ENCODE assay signal across 12 cellular contexts in the genomic region with DNA sequence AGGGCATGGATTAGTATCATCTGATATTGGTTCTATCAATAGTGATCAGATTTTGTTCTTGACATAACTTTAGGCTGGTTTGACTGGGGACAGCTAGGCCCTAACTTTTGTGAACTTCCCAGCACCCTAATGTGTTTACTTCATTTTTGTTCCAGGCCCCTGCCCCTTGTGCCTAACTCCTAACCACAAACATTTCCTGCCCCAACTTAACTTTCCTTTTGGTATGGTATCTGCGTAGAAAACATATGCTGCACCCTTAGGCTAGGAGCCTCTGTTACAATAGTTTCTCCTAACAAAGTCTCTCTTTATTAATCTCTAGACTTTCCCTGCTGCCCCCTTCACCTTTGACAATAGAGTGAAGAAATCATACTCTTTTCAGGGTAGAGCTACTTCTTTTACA. TPM values are rescaled to one million over a fixed set of nuclear protein-coding genes. Genes with fewer than 3 reads are reported as not detected.
DNase-seq lines count a peak whose midpoint lies in the region; ATAC-seq and TF ChIP-seq lines count a peak whose summit lies in the region.
"Had no signal": no experiment of that assay in that cellular context is flagged by ENCODE, and none has a peak within 500 bp of the region (broad histone marks: within the 10 kb centered on the region; RNA-seq: fewer than 3 reads in every experiment).

No MANE protein-coding gene starts in this region.

- H3K27me3 Mint-ChIP-seq in activated T-cell treated with anti-CD3 and anti-CD28 coated beads, Interleukin-2, amount 50 U/mL, for 4 hours (ENCODE audit: low read depth) = no peaks in the 10 kb centered on the region
- H3K27me3 Mint-ChIP-seq in T-cell = no peaks in the 10 kb centered on the region
- H3K27me3 Mint-ChIP-seq in effector memory CD8-positive, alpha-beta T cell = no peaks in the 10 kb centered on the region
- no peaks in the 10 kb centered on the region for H3K27me3 Mint-ChIP-seq in stimulated activated memory B cell treated with anti-CD40 and anti-IgM and Interleukin-4, amounts not matched to agents 10 μg/mL and 1 μg/mL and 100 μg/mL, for 72 hours

- H3K27me3 ChIP-seq in WERI-Rb-1 (ENCODE audit: insufficient read depth, low read depth, severe bottlenecking) = no peaks in the 10 kb centered on the region

- H3K27ac ChIP-seq in WERI-Rb-1 = no peak overlapping the region
- H3K27ac ChIP-seq: parathyroid adenoma had no signal

- peaks cover 6% of the 10 kb centered on the region for H3K36me3 Mint-ChIP-seq in activated T-cell treated with anti-CD3 and anti-CD28 coated beads, Interleukin-2, amount 50 U/mL, for 4 hours (ENCODE audit: insufficient read depth)
- peaks cover 11% of the 10 kb centered on the region for H3K36me3 Mint-ChIP-seq in T-cell
- H3K36me3 Mint-ChIP-seq in effector memory CD8-positive, alpha-beta T cell (ENCODE audit: insufficient read depth) = peaks cover 3% of the 10 kb centered on the region
- peaks cover 6% of the 10 kb centered on the region for H3K36me3 Mint-ChIP-seq in stimulated activated memory B cell treated with anti-CD40 and anti-IgM and Interleukin-4, amounts not matched to agents 10 μg/mL and 1 μg/mL and 100 μg/mL, for 72 hours

- H3K27ac Mint-ChIP-seq in T-cell = peak overlapping the region; percentile 90
- H3K27ac Mint-ChIP-seq in effector memory CD8-positive, alpha-beta T cell = peak overlapping the region in 1 of 2 donors; percentile 70
- peak overlapping the region; percentile 32 for H3K27ac Mint-ChIP-seq in stimulated activated memory B cell treated with anti-CD40 and anti-IgM and Interleukin-4, amounts not matched to agents 10 μg/mL and 1 μg/mL and 100 μg/mL, for 72 hours

- POLR2A ChIA-PET in T-cell (lab: Charles Lee) = interaction anchor here (0.6 to 0.7 kb wide), 3 partner anchors 31 to 1290 kb away, joined by 3 to 12 read pairs (median 4); no protein-coding TSS in a partner anchor

- CTCF ChIA-PET in T-cell (lab: Charles Lee) = interaction anchor here (0.6 to 1.1 kb wide), 5 partner anchors 9 to 143 kb away, joined by 3 to 6 read pairs (median 3); no protein-coding TSS in a partner anchor

- no peaks in the 10 kb centered on the region for H3K9me3 Mint-ChIP-seq in activated T-cell treated with anti-CD3 and anti-CD28 coated beads, Interleukin-2, amount 50 U/mL, for 4 hours
- no peaks in the 10 kb centered on the region for H3K9me3 Mint-ChIP-seq in T-cell
- no peaks in the 10 kb centered on the region for H3K9me3 Mint-ChIP-seq in effector memory CD8-positive, alpha-beta T cell
- no peaks in the 10 kb centered on the region for H3K9me3 Mint-ChIP-seq in stimulated activated memory B cell treated with anti-CD40 and anti-IgM and Interleukin-4, amounts not matched to agents 10 μg/mL and 1 μg/mL and 100 μg/mL, for 72 hours

- TF ChIP-seq CTCF in WERI-Rb-1 (IDR thresholded peaks at IDR 0.05; ENCODE audit: low read depth, low read length) = no peak

- peaks cover 7% of the 10 kb centered on the region for H3K36me3 ChIP-seq in WERI-Rb-1

- no peak for ATAC-seq in activated T-cell treated with anti-CD3 and anti-CD28 coated beads, Interleukin-2, amount 50 U/mL, for 4 hours
- ATAC-seq in T-cell (replicated peaks in 1 of 4) (peak; percentile 41 to 52 (median 44)), GM19023 (IDR thresholded peaks at IDR 0.05; ENCODE audit: unreplicated experiment) (no peak)
- no peak for ATAC-seq in effector memory CD8-positive, alpha-beta T cell (replicated peaks)
- no peak for ATAC-seq in stimulated activated memory B cell treated with anti-CD40 and anti-IgM and Interleukin-4, amounts not matched to agents 10 μg/mL and 1 μg/mL and 100 μg/mL, for 72 hours
- ATAC-seq: left lobe of liver had no signal

- no peak overlapping the region for H3K4me3 ChIP-seq in WERI-Rb-1 (ENCODE audit: low read depth, low read length)

- H3K4me3 Mint-ChIP-seq in activated T-cell treated with anti-CD3 and anti-CD28 coated beads, Interleukin-2, amount 50 U/mL, for 4 hours = peak overlapping the region; percentile 68
- peak overlapping the region; percentile 61 to 93 (median 68) for H3K4me3 Mint-ChIP-seq in T-cell
- H3K4me3 Mint-ChIP-seq in effector memory CD8-positive, alpha-beta T cell = peak overlapping the region; percentile 38 to 66
- H3K4me3 Mint-ChIP-seq in stimulated activated memory B cell treated with anti-CD40 and anti-IgM and Interleukin-4, amounts not matched to agents 10 μg/mL and 1 μg/mL and 100 μg/mL, for 72 hours = no peak overlapping the region

- H3K9me3 ChIP-seq in WERI-Rb-1 (ENCODE audit: severe bottlenecking) = no peaks in the 10 kb centered on the region

- DNase-seq in activated T-cell treated with anti-CD3 and anti-CD28 coated beads, Interleukin-2, amount 50 U/mL, for 4 hours = no peak
- no peak for DNase-seq in activated T-cell treated with anti-CD3 and anti-CD28 coated beads, Interleukin-2, amount 50 U/mL, for 1 hour
- DNase-seq in T-cell = peak in 26 of 34 experiments; percentile 3 to 66 (median 30)
- no peak for DNase-seq in effector memory CD8-positive, alpha-beta T cell
- no peak for DNase-seq in WERI-Rb-1
- DNase-seq in SIG-M5 (lab: John Stamatoyannopoulos, UW) = no peak
- DNase-seq: NCI-H146; stimulated activated CD4-positive, alpha-beta T cell treated with anti-CD3 and anti-CD28 coated beads, Interleukin-1b, Interleukin-23, amount 100 ng/mL, for 48 hours had no signal

- peaks cover 66% of the 10 kb centered on the region for H3K4me1 Mint-ChIP-seq in activated T-cell treated with anti-CD3 and anti-CD28 coated beads, Interleukin-2, amount 50 U/mL, for 4 hours (ENCODE audit: low read depth)
- H3K4me1 Mint-ChIP-seq in T-cell = peaks cover 69 to 77% (median 73%) of the 10 kb centered on the region in 3 donors
- H3K4me1 Mint-ChIP-seq in effector memory CD8-positive, alpha-beta T cell (ENCODE audit: low read depth in 2 of 2) = peaks cover 19 to 59% of the 10 kb centered on the region in 2 donors
- peaks cover 38% of the 10 kb centered on the region for H3K4me1 Mint-ChIP-seq in stimulated activated memory B cell treated with anti-CD40 and anti-IgM and Interleukin-4, amounts not matched to agents 10 μg/mL and 1 μg/mL and 100 μg/mL, for 72 hours

RNA-seq across cellular contexts. Expression of a gene that starts 2.5 kb away (rescaled TPM):
- 1 to 10 TPM; 5.9 to 7.7 (median 7.6) TPM for total RNA-seq in activated T-cell treated with anti-CD3 and anti-CD28 coated beads, Interleukin-2, amount 50 U/mL, for 4 hours
- 10 to 100 TPM; 22.0 to 46.5 (median 31.7) TPM for total RNA-seq in T-cell

RNA-seq across cellular contexts. Expression of a gene that starts 2.5 kb away (rescaled TPM):
- 10 to 100 TPM; 54.7 to 56.2 (median 55.7) TPM for total RNA-seq in activated T-cell treated with anti-CD3 and anti-CD28 coated beads, Interleukin-2, amount 50 U/mL, for 4 hours
- total RNA-seq in T-cell = 10 to 100 TPM; 15.7 to 33.3 (median 28.8) TPM

RNA-seq across cellular contexts. Expression of a gene that starts 30.0 kb away (rescaled TPM):
- 1 to 10 TPM; 1.7 to 3.0 (median 1.8) TPM for total RNA-seq in activated T-cell treated with anti-CD3 and anti-CD28 coated beads, Interleukin-2, amount 50 U/mL, for 4 hours
- 1 to 10 TPM; 1.8 to 4.7 (median 3.5) TPM for total RNA-seq in T-cell

RNA-seq across cellular contexts. Expression of a gene that starts 42.8 kb away (rescaled TPM):
- 1 to 10 TPM; 3.2 to 5.1 (median 4.1) TPM for total RNA-seq in activated T-cell treated with anti-CD3 and anti-CD28 coated beads, Interleukin-2, amount 50 U/mL, for 4 hours
- 10 to 100 TPM in 3 of 5 donors, 1 to 10 TPM in 2; 6.6 to 12.1 (median 11.1) TPM for total RNA-seq in T-cell

Comparison
In these comparisons a context has a peak if more than half of its experiments do, and no peak if none do; other contexts are left out.
1. ATAC-seq: peak in T-cell (4 of 4); none in activated T-cell treated with anti-CD3 and anti-CD28 coated beads, Interleukin-2, amount 50 U/mL, for 4 hours (0 of 2), effector memory CD8-positive, alpha-beta T cell (single experiment), stimulated activated memory B cell treated with anti-CD40 and anti-IgM and Interleukin-4, amounts not matched to agents 10 μg/mL and 1 μg/mL and 100 μg/mL, for 72 hours (single experiment) and GM19023 (single experiment).
2. DNase-seq: peak in T-cell (26 of 34); none in activated T-cell treated with anti-CD3 and anti-CD28 coated beads, Interleukin-2, amount 50 U/mL, for 4 hours (single experiment), activated T-cell treated with anti-CD3 and anti-CD28 coated beads, Interleukin-2, amount 50 U/mL, for 1 hour (single experiment), effector memory CD8-positive, alpha-beta T cell (0 of 3), WERI-Rb-1 (single experiment) and SIG-M5 (single experiment).